Comparison of ENCODE assay signal across 13 cellular contexts in genomic region chr1:212402876-212403275, GRCh38.
"Had no signal": no experiment of that assay in that cellular context is flagged by ENCODE, and none has a peak within 500 bp of the region (broad histone marks: within the 10 kb centered on the region; RNA-seq: fewer than 3 reads in every experiment).

No MANE protein-coding gene starts in this region.

- H3K4me1 ChIP-seq: body of pancreas, gastroesophageal sphincter, parathyroid adenoma, testis had no signal

- H3K4me1 Mint-ChIP-seq: activated naive CD4-positive, alpha-beta T cell treated with anti-CD3 and anti-CD28 coated beads, Interleukin-2, amount 10 ng/mL, durations not matched to agents 7 days and 5 days had no signal

- H3K9ac ChIP-seq: parathyroid adenoma had no signal

- H3K27me3 Mint-ChIP-seq: activated naive CD4-positive, alpha-beta T cell treated with anti-CD3 and anti-CD28 coated beads, Interleukin-2, amount 10 ng/mL, durations not matched to agents 7 days and 5 days; stimulated activated naive CD8-positive, alpha-beta T cell treated with anti-CD3 and anti-CD28 coated beads, Interleukin-15, Interleukin-2, amounts not matched to agents 100 ng/mL and 50 ng/mL, for 24 hours had no signal

- H3K79me2 ChIP-seq: parathyroid adenoma had no signal

- H3K9me3 ChIP-seq: body of pancreas, testis had no signal

- DNase-seq: activated CD4-positive, alpha-beta T cell treated with anti-CD3 and anti-CD28 coated beads for 4 hours; activated naive CD4-positive, alpha-beta T cell treated with anti-CD3 and anti-CD28 coated beads, Interleukin-2, amount 10 ng/mL, durations not matched to agents 7 days and 5 days; body of pancreas; kidney; left ventricle myocardium superior; stimulated activated CD4-positive, alpha-beta T cell treated with anti-CD3 and anti-CD28 coated beads, Interleukin-4, amount 100 ng/mL, for 1 hour; stimulated activated CD8-positive, alpha-beta memory T cell treated with anti-CD3 and anti-CD28 coated beads, Interleukin-4, amount 100 ng/mL, for 48 hours; T-helper 1 cell; testis had no signal

- ATAC-seq: body of pancreas, gastroesophageal sphincter, left ventricle myocardium superior had no signal

- H3K27me3 ChIP-seq: body of pancreas, gastroesophageal sphincter, testis had no signal

- H2AFZ ChIP-seq: parathyroid adenoma had no signal

- H3K27ac Mint-ChIP-seq: activated naive CD4-positive, alpha-beta T cell treated with anti-CD3 and anti-CD28 coated beads, Interleukin-2, amount 10 ng/mL, durations not matched to agents 7 days and 5 days; stimulated activated naive CD8-positive, alpha-beta T cell treated with anti-CD3 and anti-CD28 coated beads, Interleukin-15, Interleukin-2, amounts not matched to agents 100 ng/mL and 50 ng/mL, for 24 hours had no signal

- H3K4me3 ChIP-seq: body of pancreas, gastroesophageal sphincter, testis had no signal

- H3K4me3 Mint-ChIP-seq: activated naive CD4-positive, alpha-beta T cell treated with anti-CD3 and anti-CD28 coated beads, Interleukin-2, amount 10 ng/mL, durations not matched to agents 7 days and 5 days; stimulated activated naive CD8-positive, alpha-beta T cell treated with anti-CD3 and anti-CD28 coated beads, Interleukin-15, Interleukin-2, amounts not matched to agents 100 ng/mL and 50 ng/mL, for 24 hours had no signal

- H3K9me3 Mint-ChIP-seq: activated naive CD4-positive, alpha-beta T cell treated with anti-CD3 and anti-CD28 coated beads, Interleukin-2, amount 10 ng/mL, durations not matched to agents 7 days and 5 days; activated T-helper 2 cell treated with anti-CD3 and anti-CD28 coated beads, Interferon-gamma antibody, Interleukin-2, Interleukin-4, amounts not matched to agents 10 μg/mL and 5 μg/mL and 100 μg/mL, durations not matched to agents 14 hours and 24 hours and 36 hours had no signal

- H3K27ac ChIP-seq: body of pancreas, gastroesophageal sphincter, parathyroid adenoma, testis had no signal
